ENCODE assay signal across 20 cellular contexts in the genomic region with DNA sequence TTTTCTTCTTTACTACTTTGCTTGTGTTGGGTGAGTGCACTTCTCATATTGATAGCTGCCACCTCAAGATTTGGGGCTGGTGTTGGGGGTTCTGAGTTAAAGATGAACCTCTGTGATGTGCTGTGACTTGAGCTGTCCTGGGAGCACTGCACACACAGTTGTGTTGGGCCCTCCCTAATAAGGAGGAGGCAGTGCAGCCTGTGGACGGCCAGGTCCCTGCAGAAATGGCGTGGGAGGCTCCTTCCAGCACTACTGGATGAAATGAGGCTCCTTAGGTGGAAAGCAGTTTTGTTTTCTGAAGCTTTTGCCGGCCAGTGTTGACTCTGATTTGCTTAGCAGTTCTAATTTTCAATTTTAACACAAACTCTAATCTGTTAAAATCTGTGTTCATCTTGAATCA.
"Had no signal": no experiment of that assay in that cellular context is flagged by ENCODE, and none has a peak within 500 bp of the region (broad histone marks: within the 10 kb centered on the region; RNA-seq: fewer than 3 reads in every experiment).

No MANE protein-coding gene starts in this region.

- H3K36me3 ChIP-seq: neural progenitor cell had no signal

- ATAC-seq: activated CD4-positive, CD25-positive, alpha-beta regulatory T cell treated with anti-CD3 and anti-CD28 coated beads, Interleukin-2, amount 50 U/mL, for 24 hours; activated naive CD8-positive, alpha-beta T cell treated with anti-CD3 and anti-CD28 coated beads, Interleukin-2, amount 50 U/mL, for 24 hours; left colon; SK-N-SH treated with all-trans-retinoic acid at 6 μM for 48 hours had no signal

- H3K9me3 ChIP-seq: ascending aorta, esophagus muscularis mucosa, suprapubic skin, vagina had no signal

- H3K4me3 ChIP-seq: ascending aorta, coronary artery, esophagus muscularis mucosa, lung, neural progenitor cell, suprapubic skin, vagina had no signal

- H3K27ac ChIP-seq: ascending aorta, coronary artery, esophagus muscularis mucosa, neural progenitor cell, suprapubic skin, vagina had no signal

- H2AFZ ChIP-seq: neural progenitor cell had no signal

- H3K27me3 Mint-ChIP-seq: activated naive CD8-positive, alpha-beta T cell treated with anti-CD3 and anti-CD28 coated beads, Interleukin-2, amount 50 U/mL, for 24 hours; progenitor cell of endocrine pancreas; stimulated activated naive CD8-positive, alpha-beta T cell treated with anti-CD3 and anti-CD28 coated beads, Interleukin-15, Interleukin-2, amounts not matched to agents 100 ng/mL and 50 ng/mL, for 24 hours had no signal

- H3K27me3 ChIP-seq: ascending aorta, esophagus muscularis mucosa, neural progenitor cell, suprapubic skin, vagina had no signal

- H3K4me3 Mint-ChIP-seq: activated naive CD8-positive, alpha-beta T cell treated with anti-CD3 and anti-CD28 coated beads, Interleukin-2, amount 50 U/mL, for 24 hours; activated T-helper 1 cell treated with anti-CD3 and anti-CD28 coated beads, Interleukin-12 subunit alpha, Interleukin-12 subunit beta, Interleukin-2, Interleukin-4 antibody, amounts not matched to agents 30 ng/mL and 10 ng/mL and 1 ng/mL, durations not matched to agents 14 hours and 24 hours and 36 hours; neural progenitor cell; stimulated activated naive CD8-positive, alpha-beta T cell treated with anti-CD3 and anti-CD28 coated beads, Interleukin-15, Interleukin-2, amounts not matched to agents 100 ng/mL and 50 ng/mL, for 24 hours had no signal

- H3K4me1 ChIP-seq: ascending aorta, neural progenitor cell, suprapubic skin, vagina had no signal

- H3K9me3 Mint-ChIP-seq: activated naive CD8-positive, alpha-beta T cell treated with anti-CD3 and anti-CD28 coated beads, Interleukin-2, amount 50 U/mL, for 24 hours; activated T-helper 1 cell treated with anti-CD3 and anti-CD28 coated beads, Interleukin-12 subunit alpha, Interleukin-12 subunit beta, Interleukin-2, Interleukin-4 antibody, amounts not matched to agents 30 ng/mL and 10 ng/mL and 1 ng/mL, durations not matched to agents 14 hours and 24 hours and 36 hours; neural progenitor cell; stimulated activated naive CD8-positive, alpha-beta T cell treated with anti-CD3 and anti-CD28 coated beads, Interleukin-15, Interleukin-2, amounts not matched to agents 100 ng/mL and 50 ng/mL, for 24 hours had no signal

- DNase-seq: activated CD4-positive, alpha-beta T cell treated with anti-CD3 and anti-CD28 coated beads, Interleukin-2, amount 50 U/mL, for 1 hour; activated naive CD8-positive, alpha-beta T cell treated with anti-CD3 and anti-CD28 coated beads, Interleukin-2, amount 50 U/mL, for 24 hours; activated T-cell treated with anti-CD3 and anti-CD28 coated beads for 4 hours; effector CD4-positive, alpha-beta T cell; hippocampal formation; left colon; stimulated activated CD4-positive, alpha-beta T cell treated with anti-CD3 and anti-CD28 coated beads, Interleukin-2, amount 100 ng/mL, for 24 hours; trophoblast cell had no signal

- H3K4me2 ChIP-seq: neural progenitor cell had no signal

- H3K27ac Mint-ChIP-seq: neural progenitor cell; stimulated activated naive CD8-positive, alpha-beta T cell treated with anti-CD3 and anti-CD28 coated beads, Interleukin-15, Interleukin-2, amounts not matched to agents 100 ng/mL and 50 ng/mL, for 24 hours had no signal

- H3K9ac ChIP-seq: neural progenitor cell had no signal
